In the genomic region with DNA sequence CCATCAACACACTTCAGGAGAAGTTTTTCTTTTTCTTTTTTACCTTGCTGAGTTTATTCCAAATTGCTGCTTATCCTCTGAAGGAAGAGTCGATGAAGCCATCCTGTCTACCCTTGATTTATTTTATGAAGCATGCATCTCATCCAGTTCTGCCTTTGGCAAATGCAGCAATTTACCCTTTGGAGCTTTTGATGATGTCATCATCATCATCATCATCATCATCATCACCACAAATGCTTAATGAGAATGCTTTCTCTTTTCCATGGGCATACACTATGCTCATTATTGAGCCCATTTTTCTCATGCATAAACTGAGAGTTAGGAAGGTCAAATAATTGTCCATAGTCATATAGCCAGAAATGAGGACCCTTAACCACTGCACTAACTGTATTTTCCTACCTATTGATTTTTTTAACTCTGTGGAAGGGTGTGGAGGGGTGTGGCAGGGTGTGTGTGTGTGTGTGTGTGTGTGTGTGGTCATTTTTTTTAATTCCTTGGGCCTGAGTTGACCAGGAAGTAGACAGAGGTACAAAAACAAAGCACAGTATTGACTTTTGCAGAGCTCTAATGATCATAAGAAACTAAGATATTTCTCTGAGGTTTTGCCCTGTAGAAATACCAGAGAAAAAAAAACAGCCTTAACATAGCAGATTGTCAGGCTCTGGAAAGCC, we compare ENCODE assay signal across 13 cellular contexts.
DNase-seq lines count a peak whose midpoint lies in the region; ATAC-seq, FAIRE-seq and TF ChIP-seq lines count a peak whose summit lies in the region.
"Had no signal": no experiment of that assay in that cellular context is flagged by ENCODE, and none has a peak within 500 bp of the region (broad histone marks: within the 10 kb centered on the region; RNA-seq: fewer than 3 reads in every experiment).

No MANE protein-coding gene starts in this region.

- no peak overlapping the region for H3K9ac ChIP-seq in endothelial cell of umbilical vein (replicated peaks; ENCODE audit: extremely low read depth, insufficient read depth, low read length)
- H3K9ac ChIP-seq: BLaER1 had no signal

- no peaks in the 10 kb centered on the region for H3K36me3 Mint-ChIP-seq in CD4-positive, alpha-beta T cell (ENCODE audit: low read depth)
- H3K36me3 Mint-ChIP-seq: CD8-positive, alpha-beta memory T cell had no signal

- no peaks in the 10 kb centered on the region for H3K27me3 ChIP-seq in endothelial cell of umbilical vein (ENCODE audit: control insufficient read depth in 2 of 2, insufficient read depth in 2 of 2, low read length in 2 of 2)
- H3K27me3 ChIP-seq in CD4-positive, alpha-beta T cell (ENCODE audit: control insufficient read depth, insufficient read depth, low read length), result no peaks in the 10 kb centered on the region
- H3K27me3 ChIP-seq: BLaER1 had no signal

- no peaks in the 10 kb centered on the region for H3K4me1 ChIP-seq in endothelial cell of umbilical vein (ENCODE audit: control insufficient read depth, extremely low read depth, insufficient read depth, low read length)
- H3K4me1 ChIP-seq: BLaER1 had no signal

- TF ChIP-seq CTCF in endothelial cell of umbilical vein (IDR thresholded peaks at IDR 0.05; ENCODE audit: extremely low read depth in 1 of 2, insufficient read depth in 1 of 2, low read depth in 1 of 2, low read length in 2 of 2), result no peak
- no peak for TF ChIP-seq CTCF in CD4-positive, alpha-beta T cell (IDR thresholded peaks at IDR 0.05)

- no peak for ATAC-seq in CD4-positive, alpha-beta T cell (ENCODE audit: poor library complexity)

- H3K9me3 Mint-ChIP-seq in CD4-positive, alpha-beta T cell, result no peaks in the 10 kb centered on the region
- H3K9me3 Mint-ChIP-seq: CD8-positive, alpha-beta memory T cell had no signal

- intact Hi-C loops in endothelial cell of umbilical vein (cut with micrococcal nuclease), result loop anchor here (2.0 to 10.0 kb wide), 4 partner anchors 467 to 793 kb away; a partner anchor contains a TSS
- intact Hi-C loops in CD4-positive, alpha-beta T cell (cut with DNase I, micrococcal nuclease), result loop anchor here (2.0 to 10.0 kb wide), 4 partner anchors 467 to 1125 kb away; a partner anchor contains a TSS

- no peak overlapping the region for H2AFZ ChIP-seq in endothelial cell of umbilical vein (ENCODE audit: low read depth, low read length)

- no peak overlapping the region for H3K27ac Mint-ChIP-seq in CD4-positive, alpha-beta T cell
- H3K27ac Mint-ChIP-seq: CD8-positive, alpha-beta memory T cell had no signal

- no peak for TF ChIP-seq POLR2A in endothelial cell of umbilical vein (IDR thresholded peaks at IDR 0.05; ENCODE audit: low read depth, low read length)

- no peaks in the 10 kb centered on the region for H4K20me1 ChIP-seq in endothelial cell of umbilical vein (replicated peaks; ENCODE audit: control insufficient read depth, extremely low read depth, insufficient read depth, low read length)
- H4K20me1 ChIP-seq: BLaER1 had no signal

- H3K27ac ChIP-seq in endothelial cell of umbilical vein (ENCODE audit: insufficient read depth, low read depth, low read length), result no peak overlapping the region
- H3K27ac ChIP-seq in CD4-positive, alpha-beta T cell (ENCODE audit: low read depth, low read length), result no peak overlapping the region
- H3K27ac ChIP-seq: BLaER1 had no signal

- H3K4me2 ChIP-seq in endothelial cell of umbilical vein (ENCODE audit: insufficient read depth, low read length), result no peak overlapping the region
- H3K4me2 ChIP-seq: BLaER1 had no signal

- no peak for FAIRE-seq in endothelial cell of umbilical vein (lab: Jason Lieb, UNC)

- in situ Hi-C loops in Caki2 (cut with HindIII; ENCODE audit: low pct_unique_long_range_greater_than_20kb, low sequenced_read_pairs), result no loop called here

- H3K9me1 ChIP-seq in endothelial cell of umbilical vein (replicated peaks; ENCODE audit: control insufficient read depth, extremely low read depth, insufficient read depth, low read length), result no peaks in the 10 kb centered on the region

- CTCF ChIA-PET in endothelial cell of umbilical vein (lab: Charles Lee), result interaction anchor here (1.2 to 3.5 kb wide), 10 partner anchors 8 to 736 kb away, joined by 3 to 73 read pairs (median 20); no protein-coding TSS in a partner anchor
- CTCF ChIA-PET in CD4-positive, alpha-beta T cell (lab: Charles Lee), result interaction anchor here (0.7 to 1.7 kb wide), 3 partner anchors 8 to 736 kb away, joined by 3 to 7 read pairs (median 6); a partner anchor contains a TSS

- POLR2A ChIA-PET in endothelial cell of umbilical vein (lab: Charles Lee), result no interaction called here
- POLR2A ChIA-PET in CD4-positive, alpha-beta T cell (lab: Charles Lee), result no interaction called here

- H3K4me3 Mint-ChIP-seq in CD4-positive, alpha-beta T cell, result no peak overlapping the region
- H3K4me3 Mint-ChIP-seq: CD8-positive, alpha-beta memory T cell had no signal

- DNase-seq in Caki2 (ENCODE audit: low read depth) (peak; percentile 12), LoVo (ENCODE audit: low spot score) (peak; percentile 14), endothelial cell of umbilical vein (ENCODE audit: low read depth, low spot score) (no peak), kidney tubule cell (ENCODE audit: low spot score) (peak; percentile 6), NCI-H1436 (lab: John Stamatoyannopoulos, UW) (no peak), iPS-NIHi7 (ENCODE audit: extremely low spot score) (no peak)
- no peak for DNase-seq in CD4-positive, alpha-beta T cell
- DNase-seq in activated CD4-positive, alpha-beta T cell treated with anti-CD3 and anti-CD28 coated beads for 1 hour, result no peak
- DNase-seq: 8988T; CD8-positive, alpha-beta memory T cell; GOT3; H7 had no signal

- H3K36me3 ChIP-seq in endothelial cell of umbilical vein (ENCODE audit: control insufficient read depth in 2 of 2, extremely low read depth in 1 of 2, insufficient read depth in 2 of 2, low read length in 2 of 2), result no peaks in the 10 kb centered on the region
- H3K36me3 ChIP-seq: BLaER1 had no signal

- BruUV-seq in endothelial cell of umbilical vein (replicated peaks; lab: Mats Ljungman, UMichigan), result no TSS peak

- H3K4me3 ChIP-seq in endothelial cell of umbilical vein (replicated peaks in 1 of 3; ENCODE audit: insufficient read depth in 1 of 3, low read depth in 1 of 3, low read length in 3 of 3), result no peak overlapping the region
- H3K4me3 ChIP-seq: BLaER1 had no signal

- no peaks in the 10 kb centered on the region for H3K9me3 ChIP-seq in endothelial cell of umbilical vein (replicated peaks; ENCODE audit: control insufficient read depth, insufficient read depth, low read length)
- H3K9me3 ChIP-seq in CD4-positive, alpha-beta T cell (ENCODE audit: control insufficient read depth, low read length), result no peaks in the 10 kb centered on the region
- H3K9me3 ChIP-seq: BLaER1 had no signal

- H3K4me1 Mint-ChIP-seq in CD4-positive, alpha-beta T cell (ENCODE audit: low read depth), result no peaks in the 10 kb centered on the region
- H3K4me1 Mint-ChIP-seq: CD8-positive, alpha-beta memory T cell had no signal

- no peaks in the 10 kb centered on the region for H3K79me2 ChIP-seq in endothelial cell of umbilical vein (ENCODE audit: control insufficient read depth, insufficient read depth, low read length)

- dilution Hi-C loops in endothelial cell of umbilical vein (cut with MboI; ENCODE audit: extremely low pct_ligation_motif_present, low sequenced_read_pairs), result no loop called here

- peaks cover 18% of the 10 kb centered on the region for H3K27me3 Mint-ChIP-seq in CD4-positive, alpha-beta T cell

TF ChIP-seq in endothelial cell of umbilical vein, 7 proteins besides CTCF, POLR2A, EP300 and RAD21:
- TF ChIP-seq FOS (IDR thresholded peaks at IDR 0.05; ENCODE audit: borderline replicate concordance, insufficient read depth, low read length) (no peak), JUN (IDR thresholded peaks at IDR 0.05; ENCODE audit: borderline replicate concordance, insufficient read depth, insufficient read length, low read depth) (peak; percentile 39), GATA2 (IDR thresholded peaks at IDR 0.05; ENCODE audit: insufficient read depth, insufficient read length, low read depth, low read length) (no peak)
- TF ChIP-seq, protein P1, sequence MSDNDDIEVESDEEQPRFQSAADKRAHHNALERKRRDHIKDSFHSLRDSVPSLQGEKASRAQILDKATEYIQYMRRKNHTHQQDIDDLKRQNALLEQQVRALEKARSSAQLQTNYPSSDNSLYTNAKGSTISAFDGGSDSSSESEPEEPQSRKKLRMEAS (IDR thresholded peaks at IDR 0.05; ENCODE audit: insufficient read depth, insufficient read length), result no peak

Comparison
In these comparisons a context has a peak if more than half of its experiments do, and no peak if none do; other contexts are left out.
1. DNase-seq: peak in Caki2 (single experiment), LoVo (single experiment) and kidney tubule cell (single experiment); none in endothelial cell of umbilical vein (single experiment), CD4-positive, alpha-beta T cell (0 of 10), NCI-H1436 (single experiment), activated CD4-positive, alpha-beta T cell treated with anti-CD3 and anti-CD28 coated beads for 1 hour (single experiment) and iPS-NIHi7 (single experiment).